Comparison of ENCODE assay signal across 22 cellular contexts in genomic region chr18:49368161-49368875, GRCh38.
A peak's percentile ranks its signal among the peaks of the same experiment; 100 is the strongest.
DNase-seq lines count a peak whose midpoint lies in the region; ATAC-seq and TF ChIP-seq lines count a peak whose summit lies in the region.
"Had no signal": no experiment of that assay in that cellular context is flagged by ENCODE, and none has a peak within 500 bp of the region (broad histone marks: within the 10 kb centered on the region; RNA-seq: fewer than 3 reads in every experiment).

No MANE protein-coding gene starts in this region.

- H3K9me3 ChIP-seq in mammary epithelial cell (replicated peaks; ENCODE audit: insufficient read depth, low read length), result no peaks in the 10 kb centered on the region
- H3K9me3 ChIP-seq in right lobe of liver, result no peaks in the 10 kb centered on the region
- H3K9me3 ChIP-seq: A549, sigmoid colon, transverse colon had no signal

- POLR2A ChIA-PET in MCF 10A (lab: Yijun Ruan, JAX), result interaction anchor here (0.7 kb wide), 1 partner anchor 64 kb away, joined by 3 read pairs; no protein-coding TSS in a partner anchor

- H3K27ac Mint-ChIP-seq in MCF 10A (ENCODE audit: low read depth, unreplicated experiment), result no peak overlapping the region
- H3K27ac Mint-ChIP-seq: activated CD8-positive, alpha-beta T cell treated with anti-CD3 and anti-CD28 coated beads, Interleukin-2, amount 10 ng/mL, durations not matched to agents 7 days and 5 days; activated T-helper 1 cell treated with anti-CD3 and anti-CD28 coated beads, Interleukin-12 subunit alpha, Interleukin-12 subunit beta, Interleukin-2, Interleukin-4 antibody, amounts not matched to agents 30 ng/mL and 10 ng/mL and 1 ng/mL, durations not matched to agents 14 hours and 24 hours and 36 hours; mesothelial cell of epicardium had no signal

- peak overlapping the region; percentile 99 for H3K4me2 ChIP-seq in mammary epithelial cell (ENCODE audit: insufficient read depth, low read depth, low read length)
- H3K4me2 ChIP-seq: A549 had no signal

- H3K79me2 ChIP-seq in mammary epithelial cell (ENCODE audit: insufficient read depth, low read length), result peaks cover 2% of the 10 kb centered on the region

- H3K9me3 Mint-ChIP-seq in MCF 10A (ENCODE audit: unreplicated experiment), result no peaks in the 10 kb centered on the region
- H3K9me3 Mint-ChIP-seq: activated T-helper 1 cell treated with anti-CD3 and anti-CD28 coated beads, Interleukin-12 subunit alpha, Interleukin-12 subunit beta, Interleukin-2, Interleukin-4 antibody, amounts not matched to agents 30 ng/mL and 10 ng/mL and 1 ng/mL, durations not matched to agents 14 hours and 24 hours and 36 hours; CD4-positive, alpha-beta memory T cell; central memory CD8-positive, alpha-beta T cell; mesothelial cell of epicardium had no signal

- WGBS in mammary epithelial cell (ENCODE audit: low coverage, missing lambda C conversion rate), result 8% methylated on average over 5 of the region's 5 CpGs
- WGBS in right lobe of liver (ENCODE audit: insufficient coverage, low coverage, low lambda C conversion rate, missing lambda C conversion rate), result 66% methylated on average over 5 of the region's 5 CpGs

- peak; percentile 7 to 46 for DNase-seq in T47D (ENCODE audit: low read depth in 1 of 2, low spot score in 1 of 2)
- DNase-seq in MCF 10A (ENCODE audit: unreplicated experiment), result no peak
- no peak for DNase-seq in mammary epithelial cell
- DNase-seq in right lobe of liver, result peak; percentile 26 to 60 (median 55)
- no peak for DNase-seq in cardiac septum (ENCODE audit: low spot score)
- DNase-seq in posterior cingulate gyrus, result no peak
- DNase-seq: activated CD8-positive, alpha-beta T cell treated with anti-CD3 and anti-CD28 coated beads, Interleukin-2, amount 10 ng/mL, durations not matched to agents 7 days and 5 days; CD4-positive, alpha-beta memory T cell; foreskin melanocyte; IMR-90; NCI-H226; sigmoid colon; stimulated activated CD4-positive, alpha-beta T cell treated with anti-CD3 and anti-CD28 coated beads, Interleukin-4, amount 100 ng/mL, for 1 hour; stimulated activated CD8-positive, alpha-beta memory T cell treated with anti-CD3 and anti-CD28 coated beads, Interleukin-4, amount 100 ng/mL, for 48 hours; transverse colon had no signal

- H3K27ac ChIP-seq in mammary epithelial cell (ENCODE audit: insufficient read depth, low read depth, low read length) (peak overlapping the region; percentile 68), right lobe of liver (peak overlapping the region in 2 of 3 donors; percentile 56 to 77)
- H3K27ac ChIP-seq: A549, SK-N-MC, transverse colon had no signal

- H3K27me3 Mint-ChIP-seq in MCF 10A (ENCODE audit: insufficient read depth, unreplicated experiment), result no peaks in the 10 kb centered on the region
- H3K27me3 Mint-ChIP-seq: CD4-positive, alpha-beta memory T cell; central memory CD8-positive, alpha-beta T cell had no signal

- H3K4me1 ChIP-seq in mammary epithelial cell (ENCODE audit: insufficient read depth, low read length) (peaks cover 9% of the 10 kb centered on the region), right lobe of liver (no peaks in the 10 kb centered on the region)
- H3K4me1 ChIP-seq: A549 had no signal

- H2AFZ ChIP-seq in mammary epithelial cell (ENCODE audit: low read depth, low read length), result peak overlapping the region; percentile 80

- H4K20me1 ChIP-seq in mammary epithelial cell (ENCODE audit: insufficient read depth, low read length), result no peaks in the 10 kb centered on the region

- no peaks in the 10 kb centered on the region for H3K27me3 ChIP-seq in mammary epithelial cell (ENCODE audit: insufficient read depth, low read length)
- no peaks in the 10 kb centered on the region for H3K27me3 ChIP-seq in right lobe of liver
- H3K27me3 ChIP-seq: sigmoid colon, transverse colon had no signal

- dilution Hi-C loops in mammary epithelial cell (cut with HindIII; ENCODE audit: low sequenced_read_pairs), result no loop called here

- H3K4me3 ChIP-seq in mammary epithelial cell (replicated peaks in 1 of 3; ENCODE audit: insufficient read depth in 1 of 3, low read depth in 2 of 3, low read length in 3 of 3) (peak overlapping the region; percentile 26 to 64 (median 56)), right lobe of liver (peak overlapping the region in 2 of 3 donors; percentile 35 to 41)
- H3K4me3 ChIP-seq: A549, sigmoid colon, SK-N-MC, transverse colon had no signal

- no peak for TF ChIP-seq CTCF in MCF 10A (IDR thresholded peaks at IDR 0.05; ENCODE audit: unreplicated experiment)
- TF ChIP-seq CTCF in mammary epithelial cell (conservative IDR thresholded peaks at IDR 0.05 in 1 of 2, IDR thresholded peaks at IDR 0.05 in 1 of 2; ENCODE audit: extremely low read depth in 1 of 2, insufficient read depth in 1 of 2, low read depth in 1 of 2, low read length in 2 of 2), result no peak
- TF ChIP-seq CTCF in right lobe of liver (IDR thresholded peaks at IDR 0.05), result no peak

- in situ Hi-C loops in T47D (cut with HindIII; ENCODE audit: low pct_unique_long_range_greater_than_20kb, low sequenced_read_pairs) (no loop called here), mammary epithelial cell (cut with MboI; ENCODE audit: low sequenced_read_pairs in 2 of 2) (no loop called here)

- TF ChIP-seq POLR2A in right lobe of liver (IDR thresholded peaks at IDR 0.05), result no peak

- BruUV-seq in MCF 10A (replicated peaks; lab: Mats Ljungman, UMichigan) (no TSS peak), mammary epithelial cell (replicated peaks; lab: Mats Ljungman, UMichigan) (no TSS peak)

- no peak overlapping the region for H3K4me3 Mint-ChIP-seq in MCF 10A (ENCODE audit: unreplicated experiment)
- H3K4me3 Mint-ChIP-seq: activated CD8-positive, alpha-beta T cell treated with anti-CD3 and anti-CD28 coated beads, Interleukin-2, amount 10 ng/mL, durations not matched to agents 7 days and 5 days; activated T-helper 1 cell treated with anti-CD3 and anti-CD28 coated beads, Interleukin-12 subunit alpha, Interleukin-12 subunit beta, Interleukin-2, Interleukin-4 antibody, amounts not matched to agents 30 ng/mL and 10 ng/mL and 1 ng/mL, durations not matched to agents 14 hours and 24 hours and 36 hours; CD4-positive, alpha-beta memory T cell; central memory CD8-positive, alpha-beta T cell; mesothelial cell of epicardium had no signal

- peaks cover 17% of the 10 kb centered on the region for H3K36me3 Mint-ChIP-seq in MCF 10A (ENCODE audit: insufficient read depth, unreplicated experiment)

- CTCF ChIA-PET in MCF 10A (lab: Yijun Ruan, JAX) (no interaction called here), mammary epithelial cell (lab: Charles Lee; ENCODE audit: low non-redundant PET) (no interaction called here)

- ATAC-seq in right lobe of liver (peak; percentile 82 to 84 (median 84)), HG03025 (IDR thresholded peaks at IDR 0.05; ENCODE audit: low FRiP score, unreplicated experiment) (no peak), HG03457 (IDR thresholded peaks at IDR 0.05; ENCODE audit: unreplicated experiment) (no peak)
- ATAC-seq: A549; activated CD8-positive, alpha-beta T cell treated with anti-CD3 and anti-CD28 coated beads, Interleukin-2, amount 10 ng/mL, durations not matched to agents 7 days and 5 days had no signal

- intact Hi-C loops in MCF 10A (cut with micrococcal nuclease), result no loop called here
- intact Hi-C loops in mammary epithelial cell (cut with micrococcal nuclease), result loop anchor here (5.0 kb wide), 1 partner anchor 116 kb away; no protein-coding TSS in a partner anchor
- intact Hi-C loops in right lobe of liver (cut with DNase I), result no loop called here
- intact Hi-C loops in cardiac septum (cut with DNase I), result no loop called here
- intact Hi-C loops in posterior cingulate gyrus (cut with DNase I), result no loop called here

- H3K36me3 ChIP-seq in mammary epithelial cell (ENCODE audit: insufficient read depth, low read length) (no peaks in the 10 kb centered on the region), right lobe of liver (no peaks in the 10 kb centered on the region)
- H3K36me3 ChIP-seq: sigmoid colon, transverse colon had no signal

- H3K9ac ChIP-seq in mammary epithelial cell (ENCODE audit: insufficient read depth, low read length), result peak overlapping the region; percentile 65

- H3K4me1 Mint-ChIP-seq in MCF 10A (ENCODE audit: insufficient read depth, unreplicated experiment), result peaks cover 5% of the 10 kb centered on the region

Comparison
In these comparisons a context has a peak if more than half of its experiments do, and no peak if none do; other contexts are left out.
1. DNase-seq: peak in T47D (2 of 2) and right lobe of liver (3 of 3); none in MCF 10A (single experiment), mammary epithelial cell (single experiment), cardiac septum (single experiment) and posterior cingulate gyrus (0 of 10).
2. ATAC-seq: peak in right lobe of liver (4 of 4); none in HG03025 (single experiment) and HG03457 (single experiment).